ENCODE assay signal across 26 cellular contexts in genomic region chr11:89327885-89328284, GRCh38.
DNase-seq lines count a peak whose midpoint lies in the region; ATAC-seq, FAIRE-seq and TF ChIP-seq lines count a peak whose summit lies in the region.
"Had no signal": no experiment of that assay in that cellular context is flagged by ENCODE, and none has a peak within 500 bp of the region (broad histone marks: within the 10 kb centered on the region; RNA-seq: fewer than 3 reads in every experiment).

No MANE protein-coding gene starts in this region.

- peak overlapping the region; percentile 34 for H3K4me3 ChIP-seq in OCI-LY3 (ENCODE audit: low read length)
- no peak overlapping the region for H3K4me3 ChIP-seq in H1 (ENCODE audit: extremely low read depth in 1 of 4, insufficient read depth in 2 of 4, low read depth in 3 of 4, low read length in 4 of 4)
- H3K4me3 ChIP-seq in mesodermal cell (ENCODE audit: extremely low read depth, insufficient read depth, low read length, poor library complexity, severe bottlenecking) = no peak overlapping the region
- no peak overlapping the region for H3K4me3 ChIP-seq in right cardiac atrium (ENCODE audit: low read length)
- H3K4me3 ChIP-seq: coronary artery, K562, MG63, upper lobe of left lung had no signal

- no peak overlapping the region for H3K18ac ChIP-seq in H1 (ENCODE audit: extremely low read depth, low read length)

- H3K9me3 ChIP-seq in OCI-LY3 (ENCODE audit: insufficient read depth, low read length) (no peaks in the 10 kb centered on the region), H1 (ENCODE audit: insufficient read depth in 2 of 2, low read depth in 1 of 2, low read length in 1 of 2) (no peaks in the 10 kb centered on the region), mesodermal cell (ENCODE audit: control insufficient read depth, low read length) (no peaks in the 10 kb centered on the region), right cardiac atrium (ENCODE audit: control insufficient read depth, low read length) (no peaks in the 10 kb centered on the region)
- H3K9me3 ChIP-seq: MG63, upper lobe of left lung had no signal

- TF ChIP-seq POLR2A in H1 (IDR thresholded peaks at IDR 0.05; ENCODE audit: control extremely low read depth in 1 of 2, low read depth in 2 of 2, low read length in 2 of 2) = no peak

- H3K4ac ChIP-seq in H1 (replicated peaks; ENCODE audit: insufficient read length, low read depth, low read length) = no peak overlapping the region

- WGBS in H1 (ENCODE audit: extremely low coverage in 1 of 2, insufficient coverage in 1 of 2, insufficient read length in 1 of 2, insufficient replicate concordance in 2 of 2, low coverage in 1 of 2, low lambda C conversion rate in 2 of 2, missing lambda C conversion rate in 1 of 2), 2 experiments = 78% methylated on average over 5 of the region's 5 CpGs; no CpG with 5 or more reads in 1 of the 2 experiments
- 80 to 85% methylated on average over 2 to 4 of the region's 5 CpGs for WGBS in mesodermal cell (ENCODE audit: insufficient coverage in 2 of 2), 2 experiments
- 81% methylated on average over 5 of the region's 5 CpGs for WGBS in right cardiac atrium

- intact Hi-C loops in right cardiac atrium (cut with DNase I) = no loop called here

- no peak overlapping the region for H4K91ac ChIP-seq in H1 (replicated peaks; ENCODE audit: insufficient read length, low read length)

- H4K20me1 ChIP-seq in OCI-LY3 (ENCODE audit: insufficient read depth, low read length) (no peaks in the 10 kb centered on the region), H1 (replicated peaks in 1 of 2; ENCODE audit: control insufficient read depth in 1 of 2, insufficient read depth in 2 of 2, low read length in 2 of 2) (no peaks in the 10 kb centered on the region)

- TF ChIP-seq EP300 in H1 (IDR thresholded peaks at IDR 0.05; ENCODE audit: borderline replicate concordance in 1 of 2, low read depth in 2 of 2, low read length in 2 of 2) = no peak

- H2BK12ac ChIP-seq in H1 (ENCODE audit: low read depth, low read length) = no peak overlapping the region

- no peaks in the 10 kb centered on the region for H3K36me3 ChIP-seq in OCI-LY3 (replicated peaks; ENCODE audit: low read depth, low read length)
- H3K36me3 ChIP-seq in H1 (ENCODE audit: control insufficient read depth in 2 of 4, insufficient read depth in 4 of 4, low read length in 3 of 4) = no peaks in the 10 kb centered on the region
- no peaks in the 10 kb centered on the region for H3K36me3 ChIP-seq in mesodermal cell (ENCODE audit: control insufficient read depth, insufficient read depth, low read length)
- H3K36me3 ChIP-seq: MG63, upper lobe of left lung, WERI-Rb-1 had no signal

- H3K4me1 ChIP-seq in OCI-LY3 (ENCODE audit: low read length) (no peaks in the 10 kb centered on the region), H1 (replicated peaks in 1 of 4; ENCODE audit: control insufficient read depth in 3 of 4, insufficient read depth in 4 of 4, low read length in 3 of 4) (no peaks in the 10 kb centered on the region; a peak in 1 of 7 replicates), mesodermal cell (ENCODE audit: control insufficient read depth, insufficient read depth, low read length, poor library complexity, severe bottlenecking) (no peaks in the 10 kb centered on the region), right cardiac atrium (ENCODE audit: control insufficient read depth, insufficient read depth, low read length) (no peaks in the 10 kb centered on the region)
- H3K4me1 ChIP-seq: upper lobe of left lung had no signal

- no peak overlapping the region for H3K56ac ChIP-seq in H1 (replicated peaks; ENCODE audit: insufficient read length, low read depth, low read length)

- H3K4me2 ChIP-seq in OCI-LY3 (ENCODE audit: low read length) (peak overlapping the region; percentile 34), H1 (ENCODE audit: insufficient read depth in 1 of 2, low read depth in 2 of 2, low read length in 2 of 2) (no peak overlapping the region)

- no peaks in the 10 kb centered on the region for H3K79me1 ChIP-seq in H1 (ENCODE audit: low read depth, low read length)

- H3K9ac ChIP-seq in OCI-LY3 (ENCODE audit: low read length) = no peak overlapping the region
- H3K9ac ChIP-seq in H1 (replicated peaks in 1 of 4; ENCODE audit: extremely low read depth in 1 of 4, low read depth in 3 of 4, low read length in 3 of 4) = no peak overlapping the region

- POLR2A ChIA-PET in H1 (lab: Charles Lee; ENCODE audit: partially characterized antibody) = no interaction called here

- no peak for TF ChIP-seq CTCF in OCI-LY3 (IDR thresholded peaks at IDR 0.05; ENCODE audit: low read depth, low read length)
- TF ChIP-seq CTCF in H1 (IDR thresholded peaks at IDR 0.05; ENCODE audit: control extremely low read depth in 1 of 3, insufficient read depth in 1 of 3, low read depth in 1 of 3, low read length in 3 of 3) = no peak

- no peaks in the 10 kb centered on the region for H3K27me3 ChIP-seq in OCI-LY3 (ENCODE audit: low read depth, low read length)
- no peaks in the 10 kb centered on the region for H3K27me3 ChIP-seq in H1 (replicated peaks in 1 of 4; ENCODE audit: control insufficient read depth in 3 of 4, extremely low read depth in 1 of 4, insufficient read depth in 3 of 4, low read length in 3 of 4)
- H3K27me3 ChIP-seq in right cardiac atrium (ENCODE audit: control insufficient read depth, insufficient read depth) = no peaks in the 10 kb centered on the region
- H3K27me3 ChIP-seq: MG63, upper lobe of left lung had no signal

- TF ChIP-seq RAD21 in H1 (IDR thresholded peaks at IDR 0.05 in 1 of 2, conservative IDR thresholded peaks at IDR 0.05 in 1 of 2; ENCODE audit: low read depth in 2 of 2, low read length in 2 of 2) = no peak

- no peak overlapping the region for H2BK15ac ChIP-seq in H1 (ENCODE audit: low read length)

- H2BK5ac ChIP-seq in H1 (ENCODE audit: low read depth, low read length) = no peak overlapping the region

- peak; percentile 50 for FAIRE-seq in H1 (lab: Jason Lieb, UNC)
- FAIRE-seq: K562 had no signal

- H3K23ac ChIP-seq in H1 (ENCODE audit: insufficient read length) = no peak overlapping the region

- no peak overlapping the region for H4K5ac ChIP-seq in H1 (ENCODE audit: insufficient read length, low read depth, low read length)

- no peak overlapping the region for H2AK5ac ChIP-seq in H1 (ENCODE audit: low read depth, low read length)

- CTCF ChIA-PET in H1 (lab: Charles Lee; ENCODE audit: partially characterized antibody) = no interaction called here

- H3K27ac ChIP-seq in OCI-LY3 (ENCODE audit: low read length) (no peak overlapping the region), H1 (ENCODE audit: low read depth, low read length) (no peak overlapping the region), mesodermal cell (ENCODE audit: low read depth, low read length, severe bottlenecking) (peak overlapping the region; percentile 10), right cardiac atrium (ENCODE audit: low read length) (no peak overlapping the region)
- H3K27ac ChIP-seq: coronary artery, upper lobe of left lung, WERI-Rb-1 had no signal

- no peak overlapping the region for H2BK20ac ChIP-seq in H1 (ENCODE audit: low read length)

- H2BK120ac ChIP-seq in H1 (replicated peaks; ENCODE audit: low read depth, low read length) = no peak overlapping the region

- H2AFZ ChIP-seq in OCI-LY3 (ENCODE audit: low read depth, low read length) (peak overlapping the region; percentile 80), H1 (ENCODE audit: low read length) (no peak overlapping the region)

- H4K8ac ChIP-seq in H1 (ENCODE audit: extremely low read depth, insufficient read depth, low read length) = no peak overlapping the region

- no peak overlapping the region for H3K14ac ChIP-seq in H1 (ENCODE audit: insufficient read length)

- ATAC-seq in right cardiac atrium = no peak
- ATAC-seq: K562; naive thymus-derived CD8-positive, alpha-beta T cell; stimulated activated memory B cell treated with anti-CD40 and anti-IgM and Interleukin-4, amounts not matched to agents 10 μg/mL and 1 μg/mL and 100 μg/mL, for 72 hours had no signal

- DNase-seq in Daoy (ENCODE audit: low read depth) = peak; percentile 9
- DNase-seq in H1 (ENCODE audit: low read depth in 1 of 2, low spot score in 2 of 2) = no peak
- DNase-seq in T-helper 1 cell = no peak
- no peak for DNase-seq in stimulated activated CD4-positive, alpha-beta T cell treated with anti-CD3 and anti-CD28 coated beads, Interleukin-12 subunit alpha, Interleukin-12 subunit beta, amount 100 ng/mL, for 4 hours
- DNase-seq in Kasumi-1 (lab: John Stamatoyannopoulos, UW) = no peak
- DNase-seq in right cardiac atrium = no peak
- DNase-seq: activated CD4-positive, alpha-beta T cell treated with anti-CD3 and anti-CD28 coated beads for 48 hours; activated naive CD8-positive, alpha-beta T cell treated with anti-CD3 and anti-CD28 coated beads for 36 hours; aorta; effector memory CD4-positive, alpha-beta T cell; erythroblast; glutamatergic neuron; MG63; naive thymus-derived CD8-positive, alpha-beta T cell; NCI-H2029; NCI-H2227 treated with DMSO at 0.1 percent for 48 hours; occipital lobe; substantia nigra; T1000; upper lobe of left lung; WERI-Rb-1 had no signal

- H3K79me2 ChIP-seq in OCI-LY3 (ENCODE audit: low read length) (no peaks in the 10 kb centered on the region), H1 (ENCODE audit: control insufficient read depth in 1 of 2, insufficient read depth in 2 of 2, low read length in 2 of 2) (no peaks in the 10 kb centered on the region)

- no peaks in the 10 kb centered on the region for H3K23me2 ChIP-seq in H1 (ENCODE audit: low read depth, low read length)

TF ChIP-seq in H1, 55 proteins besides CTCF, POLR2A, EP300 and RAD21 (continues in another document):
- TF ChIP-seq KDM4A (IDR thresholded peaks at IDR 0.05; ENCODE audit: low read depth, low read length, severe bottlenecking) (no peak), TEAD4 (IDR thresholded peaks at IDR 0.05; ENCODE audit: low read depth, low read length) (no peak)
